Comparison of ENCODE assay signal across 15 cellular contexts in genomic region chr18:77023115-77023782, GRCh38.
DNase-seq lines count a peak whose midpoint lies in the region; ATAC-seq and TF ChIP-seq lines count a peak whose summit lies in the region.
"Had no signal": no experiment of that assay in that cellular context is flagged by ENCODE, and none has a peak within 500 bp of the region (broad histone marks: within the 10 kb centered on the region; RNA-seq: fewer than 3 reads in every experiment).

No MANE protein-coding gene starts in this region.

- intact Hi-C loops in activated CD4-positive, alpha-beta T cell treated with anti-CD3 and anti-CD28 coated beads, Interleukin-2, amount 10 ng/mL, durations not matched to agents 24 days and 14 days (cut with micrococcal nuclease), result no loop called here

- peak overlapping the region; percentile 91 for H3K27ac Mint-ChIP-seq in neural crest cell (ENCODE audit: unreplicated experiment)
- no peak overlapping the region for H3K27ac Mint-ChIP-seq in activated CD4-positive, alpha-beta T cell treated with anti-CD3 and anti-CD28 coated beads, Interleukin-2, amount 10 ng/mL, durations not matched to agents 24 days and 14 days

- no peaks in the 10 kb centered on the region for H3K4me1 ChIP-seq in DND-41 (ENCODE audit: insufficient read depth, low read length)
- H3K4me1 ChIP-seq: BE2C had no signal

- no peak overlapping the region for H3K4me3 Mint-ChIP-seq in neural crest cell
- H3K4me3 Mint-ChIP-seq in activated CD4-positive, alpha-beta T cell treated with anti-CD3 and anti-CD28 coated beads, Interleukin-2, amount 10 ng/mL, durations not matched to agents 24 days and 14 days, result no peak overlapping the region

- DNase-seq in DND-41, result no peak
- DNase-seq in NAMALWA (ENCODE audit: low spot score), result peak; percentile 67
- DNase-seq in brain microvascular endothelial cell, result peak; percentile 40
- no peak for DNase-seq in neural crest cell (ENCODE audit: low read depth, low spot score)
- DNase-seq in stimulated activated CD4-positive, alpha-beta T cell treated with anti-CD3 and anti-CD28 coated beads, Interleukin-4, amount 100 ng/mL, for 1 hour, result no peak
- DNase-seq in AG08395 (ENCODE audit: low spot score), result no peak
- no peak for DNase-seq in activated CD4-positive, alpha-beta T cell treated with anti-CD3 and anti-CD28 coated beads, Interleukin-2, amount 10 ng/mL, durations not matched to agents 24 days and 14 days
- DNase-seq: activated T-cell treated with anti-CD3 and anti-CD28 coated beads for 4 hours; BE2C; effector memory CD4-positive, alpha-beta T cell; foreskin melanocyte; islet precursor cell; KG1 had no signal

- 0 out of 2 replicates have a peak, but pooled peaks cover 5% of the 10 kb centered on the region for H4K20me1 ChIP-seq in DND-41 (ENCODE audit: insufficient read depth, low read length)

- H3K36me3 ChIP-seq in DND-41 (ENCODE audit: insufficient read depth, low read length) (peaks cover 31% of the 10 kb centered on the region), brain microvascular endothelial cell (replicated peaks) (no peaks in the 10 kb centered on the region)
- H3K36me3 ChIP-seq: BE2C had no signal

- in situ Hi-C loops in brain microvascular endothelial cell (cut with HindIII; ENCODE audit: low pct_ligation_motif_present, low sequenced_read_pairs), result no loop called here

- H3K9me3 Mint-ChIP-seq in neural crest cell, result peaks cover 9% of the 10 kb centered on the region
- H3K9me3 Mint-ChIP-seq in activated CD4-positive, alpha-beta T cell treated with anti-CD3 and anti-CD28 coated beads, Interleukin-2, amount 10 ng/mL, durations not matched to agents 24 days and 14 days, result peaks cover 11% of the 10 kb centered on the region

- no peaks in the 10 kb centered on the region for H3K27me3 Mint-ChIP-seq in neural crest cell (ENCODE audit: low read depth)
- H3K27me3 Mint-ChIP-seq in activated CD4-positive, alpha-beta T cell treated with anti-CD3 and anti-CD28 coated beads, Interleukin-2, amount 10 ng/mL, durations not matched to agents 24 days and 14 days, result no peaks in the 10 kb centered on the region

- ATAC-seq in DND-41 (ENCODE audit: insufficient read depth, low read depth) (peak; percentile 20; the same call in 1 of the 3 replicates), GM18519 (IDR thresholded peaks at IDR 0.05; ENCODE audit: low FRiP score, unreplicated experiment) (no peak)
- ATAC-seq: activated CD4-positive, CD25-positive, alpha-beta regulatory T cell treated with anti-CD3 and anti-CD28 coated beads, Interleukin-2, amount 50 U/mL, for 24 hours had no signal

- H3K27me3 ChIP-seq in DND-41 (ENCODE audit: insufficient read depth, low read length, poor library complexity) (no peaks in the 10 kb centered on the region), brain microvascular endothelial cell (replicated peaks) (no peaks in the 10 kb centered on the region)
- H3K27me3 ChIP-seq: BE2C had no signal

- no peak for TF ChIP-seq CTCF in DND-41 (IDR thresholded peaks at IDR 0.05; ENCODE audit: borderline replicate concordance, extremely low read depth, low read length, poor library complexity, severe bottlenecking)
- TF ChIP-seq CTCF in brain microvascular endothelial cell (IDR thresholded peaks at IDR 0.05; ENCODE audit: low read depth, low read length, missing control alignments), result no peak
- TF ChIP-seq CTCF in neural crest cell (conservative IDR thresholded peaks at IDR 0.05), result no peak

- 0 out of 2 replicates have a peak overlapping the region, but pooled peaks have one; percentile 8 for H3K27ac ChIP-seq in DND-41 (ENCODE audit: low read length)
- no peak overlapping the region for H3K27ac ChIP-seq in brain microvascular endothelial cell

- no peak overlapping the region for H3K4me3 ChIP-seq in DND-41 (ENCODE audit: low read depth in 1 of 2, low read length in 2 of 2)
- no peak overlapping the region for H3K4me3 ChIP-seq in brain microvascular endothelial cell (ENCODE audit: low read depth, low read length)

- H3K4me2 ChIP-seq in DND-41 (ENCODE audit: insufficient read depth, low read length), result no peak overlapping the region

- peaks cover 19% of the 10 kb centered on the region for H3K4me1 Mint-ChIP-seq in neural crest cell
- H3K4me1 Mint-ChIP-seq in activated CD4-positive, alpha-beta T cell treated with anti-CD3 and anti-CD28 coated beads, Interleukin-2, amount 10 ng/mL, durations not matched to agents 24 days and 14 days, result peaks cover 11% of the 10 kb centered on the region

- H3K9ac ChIP-seq in DND-41 (ENCODE audit: low read depth, low read length), result no peak overlapping the region

- H3K79me2 ChIP-seq in DND-41 (ENCODE audit: insufficient read depth, low read length), result peaks cover 22% of the 10 kb centered on the region

- no peak overlapping the region for H2AFZ ChIP-seq in DND-41 (ENCODE audit: low read depth, low read length)

- H3K36me3 Mint-ChIP-seq in neural crest cell (ENCODE audit: low read depth), result peaks cover 3% of the 10 kb centered on the region
- peaks cover 40% of the 10 kb centered on the region for H3K36me3 Mint-ChIP-seq in activated CD4-positive, alpha-beta T cell treated with anti-CD3 and anti-CD28 coated beads, Interleukin-2, amount 10 ng/mL, durations not matched to agents 24 days and 14 days (ENCODE audit: low read depth)

- no peaks in the 10 kb centered on the region for H3K9me3 ChIP-seq in DND-41 (ENCODE audit: insufficient read depth, low read length, severe bottlenecking)
- H3K9me3 ChIP-seq: BE2C had no signal

Comparison
In these comparisons a context has a peak if more than half of its experiments do, and no peak if none do; other contexts are left out.
1. DNase-seq: peak in NAMALWA (single experiment) and brain microvascular endothelial cell (single experiment); none in DND-41 (single experiment), neural crest cell (single experiment), stimulated activated CD4-positive, alpha-beta T cell treated with anti-CD3 and anti-CD28 coated beads, Interleukin-4, amount 100 ng/mL, for 1 hour (single experiment), AG08395 (single experiment) and activated CD4-positive, alpha-beta T cell treated with anti-CD3 and anti-CD28 coated beads, Interleukin-2, amount 10 ng/mL, durations not matched to agents 24 days and 14 days (single experiment).